In genomic region chr4:47013373-47013772, GRCh38 we compare ENCODE assay signal across 9 cellular contexts. TPM values are rescaled to one million over a fixed set of nuclear protein-coding genes. Genes with fewer than 3 reads are reported as not detected.
"Had no signal": no experiment of that assay in that cellular context is flagged by ENCODE, and none has a peak within 500 bp of the region (broad histone marks: within the 10 kb centered on the region; RNA-seq: fewer than 3 reads in every experiment).

No MANE protein-coding gene starts in this region.

- ATAC-seq: GM12878 had no signal

- DNase-seq: GDM1, GF-D8 had no signal

- FAIRE-seq: G401.6, GM12878, GM12891, GM12892, GM18507, GM19239 had no signal

- H3K4me3 ChIP-seq: GM12878 had no signal

RNA-seq across cellular contexts. Expression of gene GABRB1, which starts 18.0 kb away (rescaled TPM):
- total RNA-seq: G401 had no signal

RNA-seq across cellular contexts. Expression of gene GABRA4, which starts 20.0 kb away (rescaled TPM):
- total RNA-seq: G401 had no signal
